ENCODE assay signal across 20 cellular contexts in genomic region chr5:74169704-74170103, GRCh38.
DNase-seq lines count a peak whose midpoint lies in the region; ATAC-seq, FAIRE-seq and TF ChIP-seq lines count a peak whose summit lies in the region.
"Had no signal": no experiment of that assay in that cellular context is flagged by ENCODE, and none has a peak within 500 bp of the region (broad histone marks: within the 10 kb centered on the region; RNA-seq: fewer than 3 reads in every experiment).

No MANE protein-coding gene starts in this region.

- H3K4me3 ChIP-seq in A549 = no peak overlapping the region
- H3K4me3 ChIP-seq in IMR-90 (ENCODE audit: insufficient read depth, low read depth, low read length) = no peak overlapping the region
- no peak overlapping the region for H3K4me3 ChIP-seq in SK-N-SH (ENCODE audit: low read depth in 2 of 2, low read length in 1 of 2)
- H3K4me3 ChIP-seq in fibroblast of the aortic adventitia (ENCODE audit: low read depth, low read length) = no peak overlapping the region
- no peak overlapping the region for H3K4me3 ChIP-seq in H7 (ENCODE audit: insufficient read depth, low read depth, low read length)
- H3K4me3 ChIP-seq: GM23248 had no signal

- 79% methylated on average over 2 of the region's 2 CpGs for WGBS in A549 (ENCODE audit: missing lambda C conversion rate)
- 100% methylated on average over 1 of the region's 2 CpGs; no CpG with 5 or more reads in 1 of the 2 experiments for WGBS in IMR-90 (ENCODE audit: extremely low coverage in 2 of 2, insufficient read length in 1 of 2), 2 experiments
- WGBS in SK-N-SH (ENCODE audit: low lambda C conversion rate) = 86% methylated on average over 2 of the region's 2 CpGs

- H3K9me3 ChIP-seq in A549 (no peaks in the 10 kb centered on the region), IMR-90 (ENCODE audit: control insufficient read depth, insufficient read depth, low read length) (no peaks in the 10 kb centered on the region), SK-N-SH (no peaks in the 10 kb centered on the region)
- H3K9me3 ChIP-seq: BE2C, Caco-2 had no signal

- in situ Hi-C loops in IMR-90 (cut with MboI; ENCODE audit: low sequenced_read_pairs) = no loop called here

- H4K20me1 ChIP-seq in IMR-90 (ENCODE audit: insufficient read depth, low read length) (no peaks in the 10 kb centered on the region), SK-N-SH (ENCODE audit: insufficient read depth) (no peaks in the 10 kb centered on the region)

- H3K9ac ChIP-seq in IMR-90 (ENCODE audit: low read depth, low read length) (no peak overlapping the region), SK-N-SH (no peak overlapping the region)
- H3K9ac ChIP-seq: GM23248 had no signal

- H3K4me1 ChIP-seq in A549 (peaks cover 14% of the 10 kb centered on the region), IMR-90 (ENCODE audit: control insufficient read depth, insufficient read depth, low read length) (peaks cover 3% of the 10 kb centered on the region), SK-N-SH (ENCODE audit: control insufficient read depth in 1 of 2, insufficient read depth in 2 of 2, low read depth in 1 of 2, low read length in 1 of 2) (peaks cover 10 to 11% of the 10 kb centered on the region in 2 experiments; a peak in 3 of 4 replicates)
- H3K4me1 ChIP-seq: Caco-2 had no signal

- FAIRE-seq in A549 (lab: Jason Lieb, UNC) = no peak
- FAIRE-seq: D721Med, GM12892, GM18507, H54 had no signal

- TF ChIP-seq EP300 in A549 (IDR thresholded peaks at IDR 0.05) (no peak), SK-N-SH (IDR thresholded peaks at IDR 0.05; ENCODE audit: borderline replicate concordance in 1 of 2, low read depth in 1 of 2, low read length in 1 of 2) (no peak)

- H4K91ac ChIP-seq in IMR-90 (ENCODE audit: insufficient read depth, low read depth, low read length) = no peak overlapping the region

- no peak overlapping the region for H4K8ac ChIP-seq in IMR-90 (ENCODE audit: low read depth in 2 of 2, low read length in 2 of 2)

- TF ChIP-seq CTCF in A549 (IDR thresholded peaks at IDR 0.05) = no peak
- no peak for TF ChIP-seq CTCF in IMR-90 (conservative IDR thresholded peaks at IDR 0.05; ENCODE audit: low read depth, low read length)
- TF ChIP-seq CTCF in SK-N-SH (IDR thresholded peaks at IDR 0.05) = no peak
- TF ChIP-seq CTCF in fibroblast of the aortic adventitia (IDR thresholded peaks at IDR 0.05; ENCODE audit: insufficient read depth, low read length) = no peak

- no peak overlapping the region for H3K56ac ChIP-seq in IMR-90 (ENCODE audit: extremely low read depth, insufficient read depth, low read length)

- H3K27me3 ChIP-seq in IMR-90 (ENCODE audit: control insufficient read depth, insufficient read depth, low read length) (peaks cover 7% of the 10 kb centered on the region; the same call in 1 of the 2 replicates), SK-N-SH (ENCODE audit: insufficient read depth) (no peaks in the 10 kb centered on the region), H7 (ENCODE audit: control insufficient read depth, insufficient read depth, low read length) (no peaks in the 10 kb centered on the region)
- H3K27me3 ChIP-seq: BE2C had no signal

- no peak overlapping the region for H4K5ac ChIP-seq in IMR-90 (ENCODE audit: low read depth, low read length)

- H2AK9ac ChIP-seq in IMR-90 (replicated peaks; ENCODE audit: low read depth, low read length, poor library complexity) = no peak overlapping the region

- intact Hi-C loops in IMR-90 (cut with micrococcal nuclease) = no loop called here
- intact Hi-C loops in sciatic nerve (cut with DNase I) = no loop called here

- peaks cover 14% of the 10 kb centered on the region for H3F3A ChIP-seq in SK-N-SH (replicated peaks; ENCODE audit: insufficient read depth)

- H3K36me3 ChIP-seq in IMR-90 (ENCODE audit: control insufficient read depth, insufficient read depth, low read length) (no peaks in the 10 kb centered on the region), SK-N-SH (replicated peaks in 1 of 2; ENCODE audit: control insufficient read depth in 1 of 2, insufficient read depth in 2 of 2, low read length in 1 of 2) (no peaks in the 10 kb centered on the region), H7 (replicated peaks; ENCODE audit: control insufficient read depth, insufficient read depth, low read length) (no peaks in the 10 kb centered on the region)
- H3K36me3 ChIP-seq: BE2C had no signal

- H3K4ac ChIP-seq in IMR-90 (ENCODE audit: low read depth, low read length) = no peak overlapping the region

- TF ChIP-seq POLR2A in A549 (IDR thresholded peaks at IDR 0.05; ENCODE audit: low read length) (no peak), IMR-90 (IDR thresholded peaks at IDR 0.05; ENCODE audit: low read depth, low read length) (no peak)

- no peak overlapping the region for H3K14ac ChIP-seq in IMR-90 (replicated peaks; ENCODE audit: low read depth, low read length)

- no peak overlapping the region for H3K18ac ChIP-seq in IMR-90 (ENCODE audit: low read depth, low read length)

- H3K27ac ChIP-seq in A549 (no peak overlapping the region), IMR-90 (ENCODE audit: insufficient read depth, low read length) (no peak overlapping the region), SK-N-SH (ENCODE audit: low read depth in 2 of 2, low read length in 1 of 2) (no peak overlapping the region)
- H3K27ac ChIP-seq: GM23248 had no signal

- no peak overlapping the region for H3K23ac ChIP-seq in IMR-90 (ENCODE audit: low read depth, low read length)

- H3K9me2 ChIP-seq in SK-N-SH = no peaks in the 10 kb centered on the region

- no TSS peak for BruUV-seq in IMR-90 (replicated peaks; lab: Mats Ljungman, UMichigan)

- POLR2A ChIA-PET in A549 (lab: Yijun Ruan, JAX) = no interaction called here
- POLR2A ChIA-PET in IMR-90 (lab: Charles Lee; ENCODE audit: unreplicated experiment) = no interaction called here
- POLR2A ChIA-PET in SK-N-SH (lab: Yijun Ruan, JAX) = no interaction called here

- TF ChIP-seq RAD21 in A549 (conservative IDR thresholded peaks at IDR 0.05 in 1 of 2, IDR thresholded peaks at IDR 0.05 in 1 of 2) = no peak
- TF ChIP-seq RAD21 in IMR-90 (IDR thresholded peaks at IDR 0.05; ENCODE audit: low read length) = no peak
- TF ChIP-seq RAD21 in SK-N-SH (IDR thresholded peaks at IDR 0.05; ENCODE audit: low read length) = no peak

- no peaks in the 10 kb centered on the region for H3K79me1 ChIP-seq in IMR-90 (ENCODE audit: low read depth in 1 of 2, low read length in 2 of 2)

- no peak overlapping the region for H2BK120ac ChIP-seq in IMR-90 (ENCODE audit: low read depth, low read length)

- H2BK15ac ChIP-seq in IMR-90 (ENCODE audit: low read depth, low read length) = no peak overlapping the region

- H3K9me1 ChIP-seq in IMR-90 (ENCODE audit: insufficient read depth, low read length) = peaks cover 6% of the 10 kb centered on the region

- H2BK20ac ChIP-seq in IMR-90 (ENCODE audit: low read depth, low read length) = no peak overlapping the region

- no peak overlapping the region for H2AK5ac ChIP-seq in IMR-90 (ENCODE audit: low read depth, low read length)

- dilution Hi-C loops in IMR-90 (cut with HindIII; ENCODE audit: low sequenced_read_pairs, unreplicated experiment) = no loop called here

- H3K79me2 ChIP-seq in SK-N-SH (ENCODE audit: insufficient read depth) = no peaks in the 10 kb centered on the region

- ATAC-seq in A549 = no peak
- ATAC-seq in IMR-90 (ENCODE audit: low read depth) = no peak
- ATAC-seq in sciatic nerve = no peak

- H2AFZ ChIP-seq in IMR-90 (replicated peaks; ENCODE audit: low read length, poor library complexity) = no peak overlapping the region
- H2AFZ ChIP-seq in SK-N-SH (ENCODE audit: low read depth) = no peak overlapping the region
- H2AFZ ChIP-seq: GM23248 had no signal

- DNase-seq in A549 (ENCODE audit: low read depth in 1 of 2, low spot score in 1 of 2) (no peak), IMR-90 (no peak), SK-N-SH (no peak), fibroblast of the aortic adventitia (ENCODE audit: low read depth) (peak; percentile 68), sciatic nerve (ENCODE audit: low spot score) (no peak), GOT3 (lab: John Stamatoyannopoulos, UW) (no peak), H7 (no peak)
- DNase-seq: ACHN; BE2C; C1 segment of cervical spinal cord; Caco-2; CD4-positive, alpha-beta T cell; DMS79; GDM1; GM23248; KG1 had no signal

- CTCF ChIA-PET in A549 (lab: Yijun Ruan, JAX) (interaction anchor here (2.0 kb wide), 1 partner anchor 267 kb away, joined by 6 read pairs; no protein-coding TSS in a partner anchor), IMR-90 (lab: Yijun Ruan, JAX) (no interaction called here), SK-N-SH (lab: Yijun Ruan, JAX) (no interaction called here)

- H2BK5ac ChIP-seq in IMR-90 (ENCODE audit: low read depth, low read length, poor library complexity, severe bottlenecking) = no peak overlapping the region

- H3K4me2 ChIP-seq in A549 (no peak overlapping the region), IMR-90 (ENCODE audit: low read depth, low read length) (no peak overlapping the region), SK-N-SH (no peak overlapping the region)

TF ChIP-seq in A549, 52 proteins besides CTCF, POLR2A, EP300 and RAD21 (continues in another document):
- TF ChIP-seq MAFK (IDR thresholded peaks at IDR 0.05; ENCODE audit: partially characterized antibody) = peak; percentile 44

TF ChIP-seq in IMR-90, 13 proteins besides CTCF, POLR2A, EP300 and RAD21:
- TF ChIP-seq, protein P1, sequence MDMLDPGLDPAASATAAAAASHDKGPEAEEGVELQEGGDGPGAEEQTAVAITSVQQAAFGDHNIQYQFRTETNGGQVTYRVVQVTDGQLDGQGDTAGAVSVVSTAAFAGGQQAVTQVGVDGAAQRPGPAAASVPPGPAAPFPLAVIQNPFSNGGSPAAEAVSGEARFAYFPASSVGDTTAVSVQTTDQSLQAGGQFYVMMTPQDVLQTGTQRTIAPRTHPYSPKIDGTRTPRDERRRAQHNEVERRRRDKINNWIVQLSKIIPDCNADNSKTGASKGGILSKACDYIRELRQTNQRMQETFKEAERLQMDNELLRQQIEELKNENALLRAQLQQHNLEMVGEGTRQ (IDR thresholded peaks at IDR 0.05; ENCODE audit: low read depth, low read length) = no peak
- TF ChIP-seq MAFK (IDR thresholded peaks at IDR 0.05; ENCODE audit: low read depth, low read length) = peak; percentile 36; the same call in 1 of the 2 replicates
TF ChIP-seq in IMR-90: peak in this region for 1.

TF ChIP-seq in SK-N-SH, 30 proteins besides CTCF, POLR2A, EP300 and RAD21 (continues in another document):
- TF ChIP-seq, protein P2, sequence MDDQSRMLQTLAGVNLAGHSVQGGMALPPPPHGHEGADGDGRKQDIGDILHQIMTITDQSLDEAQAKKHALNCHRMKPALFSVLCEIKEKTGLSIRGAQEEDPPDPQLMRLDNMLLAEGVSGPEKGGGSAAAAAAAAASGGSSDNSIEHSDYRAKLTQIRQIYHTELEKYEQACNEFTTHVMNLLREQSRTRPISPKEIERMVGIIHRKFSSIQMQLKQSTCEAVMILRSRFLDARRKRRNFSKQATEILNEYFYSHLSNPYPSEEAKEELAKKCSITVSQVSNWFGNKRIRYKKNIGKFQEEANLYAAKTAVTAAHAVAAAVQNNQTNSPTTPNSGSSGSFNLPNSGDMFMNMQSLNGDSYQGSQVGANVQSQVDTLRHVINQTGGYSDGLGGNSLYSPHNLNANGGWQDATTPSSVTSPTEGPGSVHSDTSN (IDR thresholded peaks at IDR 0.05) = 0 out of 2 replicates have a peak, but pooled peaks have one; percentile 28
